ENCODE assay signal across 1 cellular context in the genomic region with DNA sequence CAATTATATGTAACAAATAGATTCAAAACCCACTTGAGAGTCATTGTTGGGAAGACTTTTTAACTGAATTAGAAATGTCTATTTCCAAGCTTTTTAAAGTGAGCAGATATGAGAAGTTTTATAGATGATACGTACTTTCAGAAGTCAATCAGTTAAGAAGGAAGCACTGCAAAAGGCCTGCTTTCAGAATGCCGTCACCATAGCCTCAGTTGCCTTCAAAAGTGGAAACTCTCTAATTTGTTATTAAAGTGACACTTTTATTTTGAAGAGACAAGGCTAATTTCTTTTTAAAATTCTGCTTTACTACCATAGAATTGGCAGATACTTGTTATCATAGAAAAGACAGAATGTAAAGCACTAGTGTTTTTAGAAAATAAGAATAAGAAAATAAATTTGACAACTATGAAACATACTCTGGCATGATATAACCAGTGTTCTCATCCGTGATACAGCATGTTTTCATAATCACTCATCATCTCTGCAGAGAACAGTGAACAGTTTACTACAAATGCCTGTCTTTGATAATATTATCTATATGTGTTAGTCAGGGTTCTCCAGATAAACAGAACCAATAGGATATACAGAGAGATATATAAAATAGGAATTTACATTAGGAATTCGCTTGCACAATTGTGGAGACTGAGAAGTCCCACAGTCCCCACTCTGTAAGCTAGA.
TF ChIP-seq lines count a peak whose summit lies in the region.

No MANE protein-coding gene starts in this region.

TF ChIP-seq in GM12878, 131 proteins besides CTCF, POLR2A, EP300 and RAD21:
- TF ChIP-seq, protein P1, sequence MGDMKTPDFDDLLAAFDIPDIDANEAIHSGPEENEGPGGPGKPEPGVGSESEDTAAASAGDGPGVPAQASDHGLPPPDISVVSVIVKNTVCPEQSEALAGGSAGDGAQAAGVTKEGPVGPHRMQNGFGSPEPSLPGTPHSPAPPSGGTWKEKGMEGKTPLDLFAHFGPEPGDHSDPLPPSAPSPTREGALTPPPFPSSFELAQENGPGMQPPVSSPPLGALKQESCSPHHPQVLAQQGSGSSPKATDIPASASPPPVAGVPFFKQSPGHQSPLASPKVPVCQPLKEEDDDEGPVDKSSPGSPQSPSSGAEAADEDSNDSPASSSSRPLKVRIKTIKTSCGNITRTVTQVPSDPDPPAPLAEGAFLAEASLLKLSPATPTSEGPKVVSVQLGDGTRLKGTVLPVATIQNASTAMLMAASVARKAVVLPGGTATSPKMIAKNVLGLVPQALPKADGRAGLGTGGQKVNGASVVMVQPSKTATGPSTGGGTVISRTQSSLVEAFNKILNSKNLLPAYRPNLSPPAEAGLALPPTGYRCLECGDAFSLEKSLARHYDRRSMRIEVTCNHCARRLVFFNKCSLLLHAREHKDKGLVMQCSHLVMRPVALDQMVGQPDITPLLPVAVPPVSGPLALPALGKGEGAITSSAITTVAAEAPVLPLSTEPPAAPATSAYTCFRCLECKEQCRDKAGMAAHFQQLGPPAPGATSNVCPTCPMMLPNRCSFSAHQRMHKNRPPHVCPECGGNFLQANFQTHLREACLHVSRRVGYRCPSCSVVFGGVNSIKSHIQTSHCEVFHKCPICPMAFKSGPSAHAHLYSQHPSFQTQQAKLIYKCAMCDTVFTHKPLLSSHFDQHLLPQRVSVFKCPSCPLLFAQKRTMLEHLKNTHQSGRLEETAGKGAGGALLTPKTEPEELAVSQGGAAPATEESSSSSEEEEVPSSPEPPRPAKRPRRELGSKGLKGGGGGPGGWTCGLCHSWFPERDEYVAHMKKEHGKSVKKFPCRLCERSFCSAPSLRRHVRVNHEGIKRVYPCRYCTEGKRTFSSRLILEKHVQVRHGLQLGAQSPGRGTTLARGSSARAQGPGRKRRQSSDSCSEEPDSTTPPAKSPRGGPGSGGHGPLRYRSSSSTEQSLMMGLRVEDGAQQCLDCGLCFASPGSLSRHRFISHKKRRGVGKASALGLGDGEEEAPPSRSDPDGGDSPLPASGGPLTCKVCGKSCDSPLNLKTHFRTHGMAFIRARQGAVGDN (IDR thresholded peaks at IDR 0.05), result peak; percentile 64
- TF ChIP-seq MTA2 (IDR thresholded peaks at IDR 0.05; ENCODE audit: low read depth) (peak; percentile 24; the same call in 1 of the 2 replicates), DPF2 (IDR thresholded peaks at IDR 0.05) (no peak), ATF7 (IDR thresholded peaks at IDR 0.05; ENCODE audit: low read depth) (peak; percentile 82), IKZF1 (conservative IDR thresholded peaks at IDR 0.05) (no peak), NFIC (IDR thresholded peaks at IDR 0.05; ENCODE audit: low read depth, low read length) (peak; percentile 15; the same call in 1 of the 2 replicates)
- TF ChIP-seq, protein P2, sequence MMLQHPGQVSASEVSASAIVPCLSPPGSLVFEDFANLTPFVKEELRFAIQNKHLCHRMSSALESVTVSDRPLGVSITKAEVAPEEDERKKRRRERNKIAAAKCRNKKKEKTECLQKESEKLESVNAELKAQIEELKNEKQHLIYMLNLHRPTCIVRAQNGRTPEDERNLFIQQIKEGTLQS (IDR thresholded peaks at IDR 0.05; ENCODE audit: borderline replicate concordance, extremely low read depth, low read depth, low read length), result no peak
TF ChIP-seq in GM12878: peak in this region for 4.
